In the genomic region with DNA sequence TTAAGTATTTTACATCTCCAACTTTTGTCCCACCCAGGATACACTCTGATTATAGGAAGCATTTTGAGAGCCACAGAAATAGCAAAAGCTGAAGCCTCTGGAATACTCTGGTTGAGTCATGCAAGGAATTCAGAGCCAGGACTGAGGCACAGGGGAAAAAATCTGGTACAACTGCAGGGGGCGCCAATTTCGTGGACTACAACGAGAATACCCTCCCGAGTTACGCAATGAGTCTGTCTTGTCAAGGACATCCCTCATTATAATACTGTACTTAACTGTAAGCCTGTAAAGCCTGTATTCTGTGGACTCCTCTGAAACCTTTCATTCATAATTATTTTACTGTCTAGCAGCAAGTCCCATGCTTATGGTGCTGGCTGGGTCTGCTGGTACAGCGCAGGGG, we compare ENCODE assay signal across 2 cellular contexts.
TF ChIP-seq lines count a peak whose summit lies in the region.

No MANE protein-coding gene starts in this region.

TF ChIP-seq in SK-N-SH, 30 proteins besides CTCF, POLR2A, EP300 and RAD21:
- TF ChIP-seq, protein P1, sequence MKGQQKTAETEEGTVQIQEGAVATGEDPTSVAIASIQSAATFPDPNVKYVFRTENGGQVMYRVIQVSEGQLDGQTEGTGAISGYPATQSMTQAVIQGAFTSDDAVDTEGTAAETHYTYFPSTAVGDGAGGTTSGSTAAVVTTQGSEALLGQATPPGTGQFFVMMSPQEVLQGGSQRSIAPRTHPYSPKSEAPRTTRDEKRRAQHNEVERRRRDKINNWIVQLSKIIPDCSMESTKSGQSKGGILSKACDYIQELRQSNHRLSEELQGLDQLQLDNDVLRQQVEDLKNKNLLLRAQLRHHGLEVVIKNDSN (IDR thresholded peaks at IDR 0.05; ENCODE audit: borderline replicate concordance, low read depth): no peak
- no peak for TF ChIP-seq JUND (IDR thresholded peaks at IDR 0.05)
- TF ChIP-seq, protein P2, sequence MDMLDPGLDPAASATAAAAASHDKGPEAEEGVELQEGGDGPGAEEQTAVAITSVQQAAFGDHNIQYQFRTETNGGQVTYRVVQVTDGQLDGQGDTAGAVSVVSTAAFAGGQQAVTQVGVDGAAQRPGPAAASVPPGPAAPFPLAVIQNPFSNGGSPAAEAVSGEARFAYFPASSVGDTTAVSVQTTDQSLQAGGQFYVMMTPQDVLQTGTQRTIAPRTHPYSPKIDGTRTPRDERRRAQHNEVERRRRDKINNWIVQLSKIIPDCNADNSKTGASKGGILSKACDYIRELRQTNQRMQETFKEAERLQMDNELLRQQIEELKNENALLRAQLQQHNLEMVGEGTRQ (IDR thresholded peaks at IDR 0.05; ENCODE audit: borderline replicate concordance, low read depth, low read length): no peak
- TF ChIP-seq GABPA (IDR thresholded peaks at IDR 0.05; ENCODE audit: low read depth): no peak
- no peak for TF ChIP-seq POLR2AphosphoS5 (IDR thresholded peaks at IDR 0.05; ENCODE audit: low read depth, low read length)
- TF ChIP-seq RFX5 (IDR thresholded peaks at IDR 0.05; ENCODE audit: low read length): no peak
- no peak for TF ChIP-seq NFIC (IDR thresholded peaks at IDR 0.05; ENCODE audit: borderline replicate concordance)
- TF ChIP-seq FOXJ3 (CRISPR knock-in tag; IDR thresholded peaks at IDR 0.05): no peak
- no peak for TF ChIP-seq SMC3 (IDR thresholded peaks at IDR 0.05; ENCODE audit: low read depth, low read length)
- no peak for TF ChIP-seq ELF1 (IDR thresholded peaks at IDR 0.05)
- TF ChIP-seq, protein P3, sequence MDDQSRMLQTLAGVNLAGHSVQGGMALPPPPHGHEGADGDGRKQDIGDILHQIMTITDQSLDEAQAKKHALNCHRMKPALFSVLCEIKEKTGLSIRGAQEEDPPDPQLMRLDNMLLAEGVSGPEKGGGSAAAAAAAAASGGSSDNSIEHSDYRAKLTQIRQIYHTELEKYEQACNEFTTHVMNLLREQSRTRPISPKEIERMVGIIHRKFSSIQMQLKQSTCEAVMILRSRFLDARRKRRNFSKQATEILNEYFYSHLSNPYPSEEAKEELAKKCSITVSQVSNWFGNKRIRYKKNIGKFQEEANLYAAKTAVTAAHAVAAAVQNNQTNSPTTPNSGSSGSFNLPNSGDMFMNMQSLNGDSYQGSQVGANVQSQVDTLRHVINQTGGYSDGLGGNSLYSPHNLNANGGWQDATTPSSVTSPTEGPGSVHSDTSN (IDR thresholded peaks at IDR 0.05): no peak
- no peak for TF ChIP-seq MXI1 (IDR thresholded peaks at IDR 0.05; ENCODE audit: low read depth, low read length)
- TF ChIP-seq MEF2A (IDR thresholded peaks at IDR 0.05; ENCODE audit: borderline replicate concordance, low read depth): no peak
- TF ChIP-seq TEAD4 (IDR thresholded peaks at IDR 0.05; ENCODE audit: borderline replicate concordance, insufficient read depth): no peak
- no peak for TF ChIP-seq CHD2 (IDR thresholded peaks at IDR 0.05; ENCODE audit: low read length, partially characterized antibody)
- no peak for TF ChIP-seq FOXM1 (IDR thresholded peaks at IDR 0.05; ENCODE audit: low read depth)
- TF ChIP-seq, protein P4, sequence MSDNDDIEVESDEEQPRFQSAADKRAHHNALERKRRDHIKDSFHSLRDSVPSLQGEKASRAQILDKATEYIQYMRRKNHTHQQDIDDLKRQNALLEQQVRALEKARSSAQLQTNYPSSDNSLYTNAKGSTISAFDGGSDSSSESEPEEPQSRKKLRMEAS (IDR thresholded peaks at IDR 0.05; ENCODE audit: low read depth): no peak

TF ChIP-seq in SK-N-SH treated with all-trans-retinoic acid at 6 μM for 48 hours, 23 proteins besides CTCF, POLR2A, EP300 and RAD21:
- no peak for TF ChIP-seq ARNTL (CRISPR knock-in tag; IDR thresholded peaks at IDR 0.05; ENCODE audit: borderline replicate concordance, low read depth)
- TF ChIP-seq, protein P5, sequence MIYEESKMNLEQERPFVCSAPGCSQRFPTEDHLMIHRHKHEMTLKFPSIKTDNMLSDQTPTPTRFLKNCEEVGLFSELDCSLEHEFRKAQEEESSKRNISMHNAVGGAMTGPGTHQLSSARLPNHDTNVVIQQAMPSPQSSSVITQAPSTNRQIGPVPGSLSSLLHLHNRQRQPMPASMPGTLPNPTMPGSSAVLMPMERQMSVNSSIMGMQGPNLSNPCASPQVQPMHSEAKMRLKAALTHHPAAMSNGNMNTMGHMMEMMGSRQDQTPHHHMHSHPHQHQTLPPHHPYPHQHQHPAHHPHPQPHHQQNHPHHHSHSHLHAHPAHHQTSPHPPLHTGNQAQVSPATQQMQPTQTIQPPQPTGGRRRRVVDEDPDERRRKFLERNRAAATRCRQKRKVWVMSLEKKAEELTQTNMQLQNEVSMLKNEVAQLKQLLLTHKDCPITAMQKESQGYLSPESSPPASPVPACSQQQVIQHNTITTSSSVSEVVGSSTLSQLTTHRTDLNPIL (CRISPR knock-in tag; IDR thresholded peaks at IDR 0.05; ENCODE audit: low read depth): no peak
- TF ChIP-seq GLIS3 (CRISPR knock-in tag; IDR thresholded peaks at IDR 0.05): no peak
- TF ChIP-seq ZC3H10 (CRISPR knock-in tag; IDR thresholded peaks at IDR 0.05): no peak
- TF ChIP-seq CSDC2 (CRISPR knock-in tag; IDR thresholded peaks at IDR 0.05): no peak
- TF ChIP-seq, protein P6, sequence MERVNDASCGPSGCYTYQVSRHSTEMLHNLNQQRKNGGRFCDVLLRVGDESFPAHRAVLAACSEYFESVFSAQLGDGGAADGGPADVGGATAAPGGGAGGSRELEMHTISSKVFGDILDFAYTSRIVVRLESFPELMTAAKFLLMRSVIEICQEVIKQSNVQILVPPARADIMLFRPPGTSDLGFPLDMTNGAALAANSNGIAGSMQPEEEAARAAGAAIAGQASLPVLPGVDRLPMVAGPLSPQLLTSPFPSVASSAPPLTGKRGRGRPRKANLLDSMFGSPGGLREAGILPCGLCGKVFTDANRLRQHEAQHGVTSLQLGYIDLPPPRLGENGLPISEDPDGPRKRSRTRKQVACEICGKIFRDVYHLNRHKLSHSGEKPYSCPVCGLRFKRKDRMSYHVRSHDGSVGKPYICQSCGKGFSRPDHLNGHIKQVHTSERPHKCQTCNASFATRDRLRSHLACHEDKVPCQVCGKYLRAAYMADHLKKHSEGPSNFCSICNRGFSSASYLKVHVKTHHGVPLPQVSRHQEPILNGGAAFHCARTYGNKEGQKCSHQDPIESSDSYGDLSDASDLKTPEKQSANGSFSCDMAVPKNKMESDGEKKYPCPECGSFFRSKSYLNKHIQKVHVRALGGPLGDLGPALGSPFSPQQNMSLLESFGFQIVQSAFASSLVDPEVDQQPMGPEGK (CRISPR knock-in tag; IDR thresholded peaks at IDR 0.05; ENCODE audit: borderline replicate concordance): no peak
- no peak for TF ChIP-seq TOX (CRISPR knock-in tag; IDR thresholded peaks at IDR 0.05; ENCODE audit: borderline replicate concordance)
- TF ChIP-seq, protein P7, sequence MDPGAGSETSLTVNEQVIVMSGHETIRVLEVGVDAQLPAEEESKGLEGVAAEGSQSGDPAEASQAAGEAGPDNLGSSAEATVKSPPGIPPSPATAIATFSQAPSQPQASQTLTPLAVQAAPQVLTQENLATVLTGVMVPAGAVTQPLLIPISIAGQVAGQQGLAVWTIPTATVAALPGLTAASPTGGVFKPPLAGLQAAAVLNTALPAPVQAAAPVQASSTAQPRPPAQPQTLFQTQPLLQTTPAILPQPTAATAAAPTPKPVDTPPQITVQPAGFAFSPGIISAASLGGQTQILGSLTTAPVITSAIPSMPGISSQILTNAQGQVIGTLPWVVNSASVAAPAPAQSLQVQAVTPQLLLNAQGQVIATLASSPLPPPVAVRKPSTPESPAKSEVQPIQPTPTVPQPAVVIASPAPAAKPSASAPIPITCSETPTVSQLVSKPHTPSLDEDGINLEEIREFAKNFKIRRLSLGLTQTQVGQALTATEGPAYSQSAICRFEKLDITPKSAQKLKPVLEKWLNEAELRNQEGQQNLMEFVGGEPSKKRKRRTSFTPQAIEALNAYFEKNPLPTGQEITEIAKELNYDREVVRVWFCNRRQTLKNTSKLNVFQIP (CRISPR knock-in tag; IDR thresholded peaks at IDR 0.05; ENCODE audit: borderline replicate concordance, low read depth): no peak
- no peak for TF ChIP-seq PPARA (CRISPR knock-in tag; IDR thresholded peaks at IDR 0.05; ENCODE audit: borderline replicate concordance)
- no peak for TF ChIP-seq BACH2 (CRISPR knock-in tag; IDR thresholded peaks at IDR 0.05; ENCODE audit: borderline replicate concordance)
- TF ChIP-seq ZNF70 (CRISPR knock-in tag; IDR thresholded peaks at IDR 0.05): no peak
- no peak for TF ChIP-seq OSR1 (CRISPR knock-in tag; IDR thresholded peaks at IDR 0.05)
- TF ChIP-seq, protein P8, sequence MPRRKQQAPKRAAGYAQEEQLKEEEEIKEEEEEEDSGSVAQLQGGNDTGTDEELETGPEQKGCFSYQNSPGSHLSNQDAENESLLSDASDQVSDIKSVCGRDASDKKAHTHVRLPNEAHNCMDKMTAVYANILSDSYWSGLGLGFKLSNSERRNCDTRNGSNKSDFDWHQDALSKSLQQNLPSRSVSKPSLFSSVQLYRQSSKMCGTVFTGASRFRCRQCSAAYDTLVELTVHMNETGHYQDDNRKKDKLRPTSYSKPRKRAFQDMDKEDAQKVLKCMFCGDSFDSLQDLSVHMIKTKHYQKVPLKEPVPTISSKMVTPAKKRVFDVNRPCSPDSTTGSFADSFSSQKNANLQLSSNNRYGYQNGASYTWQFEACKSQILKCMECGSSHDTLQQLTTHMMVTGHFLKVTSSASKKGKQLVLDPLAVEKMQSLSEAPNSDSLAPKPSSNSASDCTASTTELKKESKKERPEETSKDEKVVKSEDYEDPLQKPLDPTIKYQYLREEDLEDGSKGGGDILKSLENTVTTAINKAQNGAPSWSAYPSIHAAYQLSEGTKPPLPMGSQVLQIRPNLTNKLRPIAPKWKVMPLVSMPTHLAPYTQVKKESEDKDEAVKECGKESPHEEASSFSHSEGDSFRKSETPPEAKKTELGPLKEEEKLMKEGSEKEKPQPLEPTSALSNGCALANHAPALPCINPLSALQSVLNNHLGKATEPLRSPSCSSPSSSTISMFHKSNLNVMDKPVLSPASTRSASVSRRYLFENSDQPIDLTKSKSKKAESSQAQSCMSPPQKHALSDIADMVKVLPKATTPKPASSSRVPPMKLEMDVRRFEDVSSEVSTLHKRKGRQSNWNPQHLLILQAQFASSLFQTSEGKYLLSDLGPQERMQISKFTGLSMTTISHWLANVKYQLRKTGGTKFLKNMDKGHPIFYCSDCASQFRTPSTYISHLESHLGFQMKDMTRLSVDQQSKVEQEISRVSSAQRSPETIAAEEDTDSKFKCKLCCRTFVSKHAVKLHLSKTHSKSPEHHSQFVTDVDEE (CRISPR knock-in tag; IDR thresholded peaks at IDR 0.05): no peak
- TF ChIP-seq SNAI2 (CRISPR knock-in tag; IDR thresholded peaks at IDR 0.05): no peak
- no peak for TF ChIP-seq ESRRG (CRISPR knock-in tag; IDR thresholded peaks at IDR 0.05)
- no peak for TF ChIP-seq ISL1 (CRISPR knock-in tag; IDR thresholded peaks at IDR 0.05)
- TF ChIP-seq ZNF565 (CRISPR knock-in tag; conservative IDR thresholded peaks at IDR 0.05; ENCODE audit: low read depth): no peak
- TF ChIP-seq ZFP3 (CRISPR knock-in tag; IDR thresholded peaks at IDR 0.05): no peak
